23 cellular contexts compared by ENCODE assay signal in genomic region chr16:6888536-6888935, GRCh38.
"Had no signal": no experiment of that assay in that cellular context is flagged by ENCODE, and none has a peak within 500 bp of the region (broad histone marks: within the 10 kb centered on the region; RNA-seq: fewer than 3 reads in every experiment).

No MANE protein-coding gene starts in this region.

- H3K27ac ChIP-seq: dorsolateral prefrontal cortex, esophagus squamous epithelium, gastroesophageal sphincter, psoas muscle, spleen, transverse colon had no signal

- DNase-seq: cortex of kidney; dorsolateral prefrontal cortex; effector CD8-positive, alpha-beta T cell; esophagus squamous epithelium; foreskin fibroblast; glutamatergic neuron; immature natural killer cell; left colon; left ventricle myocardium superior; mesenchymal stem cell; midbrain; psoas muscle; spleen; stimulated activated CD4-positive, alpha-beta T cell treated with anti-CD3 and anti-CD28 coated beads, Interleukin-15, amount 100 ng/mL, for 24 hours; stimulated activated CD4-positive, alpha-beta T cell treated with anti-CD3 and anti-CD28 coated beads, Interleukin-1b, Interleukin-23, amount 100 ng/mL, for 48 hours; stimulated activated CD4-positive, alpha-beta T cell treated with anti-CD3 and anti-CD28 coated beads, Interleukin-4, amount 100 ng/mL, for 24 hours; transverse colon had no signal

- H3K27me3 ChIP-seq: spleen, transverse colon had no signal

- H3K27me3 Mint-ChIP-seq: stimulated activated memory B cell treated with anti-CD40 and anti-IgM and Interleukin-4, amounts not matched to agents 10 μg/mL and 1 μg/mL and 100 μg/mL, for 72 hours; stimulated activated naive CD8-positive, alpha-beta T cell treated with anti-CD3 and anti-CD28 coated beads, Interleukin-15, Interleukin-2, amounts not matched to agents 100 ng/mL and 50 ng/mL, for 24 hours had no signal

- H3K36me3 Mint-ChIP-seq: natural killer cell treated with Interleukin-12 subunit alpha and Interleukin-12 subunit beta and Interleukin-15 and Interleukin-18, amount 100 ng/mL, for 72 hours; stimulated activated memory B cell treated with anti-CD40 and anti-IgM and Interleukin-4, amounts not matched to agents 10 μg/mL and 1 μg/mL and 100 μg/mL, for 72 hours had no signal

- H3K27ac Mint-ChIP-seq: immature natural killer cell; natural killer cell treated with Interleukin-12 subunit alpha and Interleukin-12 subunit beta and Interleukin-15 and Interleukin-18, amount 100 ng/mL, for 72 hours; stimulated activated memory B cell treated with anti-CD40 and anti-IgM and Interleukin-4, amounts not matched to agents 10 μg/mL and 1 μg/mL and 100 μg/mL, for 72 hours; stimulated activated naive CD8-positive, alpha-beta T cell treated with anti-CD3 and anti-CD28 coated beads, Interleukin-15, Interleukin-2, amounts not matched to agents 100 ng/mL and 50 ng/mL, for 24 hours had no signal

- H3K4me1 ChIP-seq: gastroesophageal sphincter, psoas muscle, spleen, transverse colon had no signal

- H3K4me3 ChIP-seq: esophagus squamous epithelium, gastroesophageal sphincter, lung, psoas muscle, spleen, transverse colon had no signal

- H3K4me3 Mint-ChIP-seq: immature natural killer cell; natural killer cell treated with Interleukin-12 subunit alpha and Interleukin-12 subunit beta and Interleukin-15 and Interleukin-18, amount 100 ng/mL, for 72 hours; stimulated activated memory B cell treated with anti-CD40 and anti-IgM and Interleukin-4, amounts not matched to agents 10 μg/mL and 1 μg/mL and 100 μg/mL, for 72 hours; stimulated activated naive CD8-positive, alpha-beta T cell treated with anti-CD3 and anti-CD28 coated beads, Interleukin-15, Interleukin-2, amounts not matched to agents 100 ng/mL and 50 ng/mL, for 24 hours had no signal

- H3K9me3 ChIP-seq: esophagus squamous epithelium, gastroesophageal sphincter, psoas muscle, transverse colon had no signal

- H3K4me1 Mint-ChIP-seq: immature natural killer cell; stimulated activated memory B cell treated with anti-CD40 and anti-IgM and Interleukin-4, amounts not matched to agents 10 μg/mL and 1 μg/mL and 100 μg/mL, for 72 hours had no signal

- H3K36me3 ChIP-seq: esophagus squamous epithelium, gastroesophageal sphincter, spleen, transverse colon had no signal

- ATAC-seq: gastroesophageal sphincter; left colon; left ventricle myocardium superior; natural killer cell treated with Interleukin-12 subunit alpha and Interleukin-12 subunit beta and Interleukin-15 and Interleukin-18, amount 100 ng/mL, for 72 hours; psoas muscle; sciatic nerve; stimulated activated memory B cell treated with anti-CD40 and anti-IgM and Interleukin-4, amounts not matched to agents 10 μg/mL and 1 μg/mL and 100 μg/mL, for 72 hours had no signal
